Comparison of ENCODE assay signal across 6 cellular contexts in genomic region chr7:123292227-123292626, GRCh38.
"Had no signal": no experiment of that assay in that cellular context is flagged by ENCODE, and none has a peak within 500 bp of the region (broad histone marks: within the 10 kb centered on the region; RNA-seq: fewer than 3 reads in every experiment).

No MANE protein-coding gene starts in this region.

- FAIRE-seq: HepG2, HTR-8/SVneo, K562 had no signal

- DNase-seq: IMR-90, KBM-7, KG1 had no signal

- H3K4me3 ChIP-seq: K562 had no signal

- ATAC-seq: HepG2, K562 had no signal
